ENCODE assay signal across 15 cellular contexts in genomic region chr16:84913315-84913714, GRCh38.
DNase-seq lines count a peak whose midpoint lies in the region; ATAC-seq, FAIRE-seq and TF ChIP-seq lines count a peak whose summit lies in the region.
"Had no signal": no experiment of that assay in that cellular context is flagged by ENCODE, and none has a peak within 500 bp of the region (broad histone marks: within the 10 kb centered on the region; RNA-seq: fewer than 3 reads in every experiment).

No MANE protein-coding gene starts in this region.

- H3K27me3 Mint-ChIP-seq in glutamatergic neuron (ENCODE audit: unreplicated experiment): peaks cover 12% of the 10 kb centered on the region

- H4K20me1 ChIP-seq in BLaER1 treated with 17β-estradiol and CSF1 and Interleukin-3, amounts not matched to agents 10 nM and 100 nM: no peaks in the 10 kb centered on the region

- no peak overlapping the region for H3K9ac ChIP-seq in BLaER1 treated with 17β-estradiol and CSF1 and Interleukin-3, amounts not matched to agents 10 nM and 100 nM

- H3K27ac Mint-ChIP-seq in glutamatergic neuron (ENCODE audit: unreplicated experiment): no peak overlapping the region
- H3K27ac Mint-ChIP-seq: T-helper 17 cell had no signal

- no peak overlapping the region for H3K27ac ChIP-seq in BLaER1 treated with 17β-estradiol and CSF1 and Interleukin-3, amounts not matched to agents 10 nM and 100 nM
- H3K27ac ChIP-seq in prostate gland: peak overlapping the region; percentile 57 to 72

- no peak for FAIRE-seq in GM12891 (lab: Jason Lieb, UNC)
- FAIRE-seq: small intestine had no signal

- intact Hi-C loops in prostate gland (cut with DNase I): loop anchor here (5.0 kb wide), 1 partner anchor 91 kb away; no protein-coding TSS in a partner anchor

- TF ChIP-seq POLR2A in prostate gland (IDR thresholded peaks at IDR 0.05) (no peak), GM12891 (IDR thresholded peaks at IDR 0.05; ENCODE audit: low read depth, low read length) (no peak)

- H3K9me3 ChIP-seq in BLaER1 treated with 17β-estradiol and CSF1 and Interleukin-3, amounts not matched to agents 10 nM and 100 nM (replicated peaks in 1 of 11): no peaks in the 10 kb centered on the region
- H3K9me3 ChIP-seq in prostate gland: no peaks in the 10 kb centered on the region

- ATAC-seq in HG03442 (IDR thresholded peaks at IDR 0.05; ENCODE audit: unreplicated experiment): no peak
- ATAC-seq: Panc1, T-helper 17 cell had no signal

- H3K36me3 ChIP-seq in BLaER1 treated with 17β-estradiol and CSF1 and Interleukin-3, amounts not matched to agents 10 nM and 100 nM: 0 out of 22 replicates have a peak, but pooled peaks cover 0 to 6% (median 0%) of the 10 kb centered on the region in 11 experiments
- H3K36me3 ChIP-seq in prostate gland: no peaks in the 10 kb centered on the region

- peaks cover 6% of the 10 kb centered on the region for H3K9me3 Mint-ChIP-seq in glutamatergic neuron (ENCODE audit: unreplicated experiment)

- no peak overlapping the region for H3K4me3 ChIP-seq in BLaER1 treated with 17β-estradiol and CSF1 and Interleukin-3, amounts not matched to agents 10 nM and 100 nM
- no peak overlapping the region for H3K4me3 ChIP-seq in prostate gland
- H3K4me3 ChIP-seq: lung had no signal

- H3K4me2 ChIP-seq in BLaER1 treated with 17β-estradiol and CSF1 and Interleukin-3, amounts not matched to agents 10 nM and 100 nM: peak overlapping the region in 9 of 11 experiments; percentile 4 to 62 (median 31); a peak in 17 of 22 replicates

- peaks cover 0 to 17% (median 0%) of the 10 kb centered on the region in 11 experiments; a peak in 2 of 22 replicates for H3K27me3 ChIP-seq in BLaER1 treated with 17β-estradiol and CSF1 and Interleukin-3, amounts not matched to agents 10 nM and 100 nM
- H3K27me3 ChIP-seq in prostate gland (replicated peaks; ENCODE audit: insufficient read depth): no peaks in the 10 kb centered on the region

- H3K4me3 Mint-ChIP-seq in glutamatergic neuron (ENCODE audit: unreplicated experiment): no peak overlapping the region
- H3K4me3 Mint-ChIP-seq: T-helper 17 cell had no signal

- WGBS in prostate gland: 2% methylated on average over 6 of the region's 6 CpGs

- no peaks in the 10 kb centered on the region for H3K36me3 Mint-ChIP-seq in glutamatergic neuron (ENCODE audit: unreplicated experiment)

- peaks cover 28 to 80% (median 50%) of the 10 kb centered on the region in 10 experiments for H3K4me1 ChIP-seq in BLaER1 treated with 17β-estradiol and CSF1 and Interleukin-3, amounts not matched to agents 10 nM and 100 nM
- peaks cover 9% of the 10 kb centered on the region for H3K4me1 ChIP-seq in prostate gland (replicated peaks)

- DNase-seq in NCI-H510A treated with DMSO at 0.1 percent for 48 hours (lab: John Stamatoyannopoulos, UW): peak; percentile 27
- DNase-seq in glutamatergic neuron: peak; percentile 43
- DNase-seq in prostate gland (ENCODE audit: low spot score): peak; percentile 96
- DNase-seq in 8988T: no peak
- DNase-seq in GM12891 (ENCODE audit: insufficient read length, low spot score): no peak
- DNase-seq in DMS153 (lab: John Stamatoyannopoulos, UW): no peak
- DNase-seq: activated CD4-positive, alpha-beta T cell treated with anti-CD3 and anti-CD28 coated beads for 48 hours; activated T-cell treated with anti-CD3 and anti-CD28 coated beads, Interleukin-2, amount 50 U/mL, for 1 hour; DND-41; small intestine; T-helper 17 cell had no signal

- no peak for TF ChIP-seq CTCF in glutamatergic neuron (IDR thresholded peaks at IDR 0.05; ENCODE audit: partially characterized antibody, unreplicated experiment)
- TF ChIP-seq CTCF in prostate gland (IDR thresholded peaks at IDR 0.05): no peak

- peaks cover 30% of the 10 kb centered on the region for H3K4me1 Mint-ChIP-seq in glutamatergic neuron (ENCODE audit: low read depth, unreplicated experiment)

TF ChIP-seq in GM12891, 5 proteins besides CTCF, POLR2A, EP300 and RAD21:
- no peak for TF ChIP-seq PAX5 (IDR thresholded peaks at IDR 0.05; ENCODE audit: insufficient read depth, low read length, severe bottlenecking)
- TF ChIP-seq SPI1 (IDR thresholded peaks at IDR 0.05; ENCODE audit: low read depth, low read length): no peak
- no peak for TF ChIP-seq TAF1 (IDR thresholded peaks at IDR 0.05; ENCODE audit: low read depth, low read length)
- no peak for TF ChIP-seq POU2F2 (IDR thresholded peaks at IDR 0.05; ENCODE audit: low read depth, low read length)
- no peak for TF ChIP-seq POLR2AphosphoS5 (IDR thresholded peaks at IDR 0.05; ENCODE audit: low read depth, low read length)

Comparison
In these comparisons a context has a peak if more than half of its experiments do, and no peak if none do; other contexts are left out.
1. H3K27ac ChIP-seq: peak in prostate gland (2 of 2); none in BLaER1 treated with 17β-estradiol and CSF1 and Interleukin-3, amounts not matched to agents 10 nM and 100 nM (0 of 11).
2. DNase-seq: peak in NCI-H510A treated with DMSO at 0.1 percent for 48 hours (single experiment), glutamatergic neuron (single experiment) and prostate gland (single experiment); none in 8988T (single experiment), GM12891 (single experiment) and DMS153 (single experiment).